14 cellular contexts compared by ENCODE assay signal in the genomic region with DNA sequence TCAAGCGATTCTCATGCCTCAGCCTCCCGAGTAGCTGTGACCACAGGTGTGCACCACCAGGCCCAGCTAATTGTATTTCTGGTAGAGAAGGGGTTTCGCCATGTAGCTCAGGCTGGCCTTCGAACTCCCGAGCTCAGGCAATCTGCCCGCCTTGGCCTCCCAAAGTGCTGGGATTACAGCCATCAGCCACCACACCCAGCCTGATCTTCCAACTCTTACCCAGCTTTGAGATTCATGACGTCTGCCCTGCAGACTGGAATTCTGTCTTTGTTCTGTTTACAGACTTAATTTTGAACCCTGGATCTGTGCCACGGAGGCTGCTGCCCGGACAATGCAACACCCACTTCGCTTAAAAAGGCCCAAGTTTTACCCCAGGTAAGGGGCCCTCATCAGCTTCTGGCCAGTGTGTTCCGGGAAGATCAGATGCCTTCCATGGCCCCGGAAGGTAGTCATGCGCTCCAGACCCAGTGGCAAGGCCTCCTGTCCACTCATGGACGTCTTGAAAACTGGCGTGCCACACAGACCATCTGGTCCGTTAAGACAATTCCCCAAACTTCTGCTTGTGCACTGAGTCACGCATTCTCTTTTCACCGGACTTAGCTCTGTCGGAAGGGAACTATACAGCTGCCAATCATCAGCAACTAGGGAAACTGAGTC. TPM values are rescaled to one million over a fixed set of nuclear protein-coding genes. Genes with fewer than 3 reads are reported as not detected.
DNase-seq lines count a peak whose midpoint lies in the region; ATAC-seq, FAIRE-seq and TF ChIP-seq lines count a peak whose summit lies in the region.
"Had no signal": no experiment of that assay in that cellular context is flagged by ENCODE, and none has a peak within 500 bp of the region (broad histone marks: within the 10 kb centered on the region; RNA-seq: fewer than 3 reads in every experiment).

No MANE protein-coding gene starts in this region.

- no peak overlapping the region for H2AK9ac ChIP-seq in IMR-90 (replicated peaks; ENCODE audit: low read depth, low read length, poor library complexity)

- CTCF ChIA-PET in IMR-90 (lab: Yijun Ruan, JAX) = interaction anchor here (1.2 kb wide), 1 partner anchor 78 kb away, joined by 5 read pairs; no protein-coding TSS in a partner anchor

- H3K79me2 ChIP-seq in astrocyte (ENCODE audit: insufficient read depth, low read length) (peaks cover 89% of the 10 kb centered on the region), smooth muscle cell (ENCODE audit: low read depth) (peaks cover 84% of the 10 kb centered on the region)

- H3K9me3 ChIP-seq in IMR-90 (ENCODE audit: control insufficient read depth, insufficient read depth, low read length) = peaks cover 3% of the 10 kb centered on the region; the same call in 1 of the 2 replicates
- H3K9me3 ChIP-seq in astrocyte (ENCODE audit: insufficient read depth, low read depth, low read length) = peaks cover 5% of the 10 kb centered on the region
- H3K9me3 ChIP-seq in lower lobe of right lung = no peaks in the 10 kb centered on the region
- peaks cover 4% of the 10 kb centered on the region for H3K9me3 ChIP-seq in smooth muscle cell (replicated peaks; ENCODE audit: low read depth)

- peak overlapping the region in 1 of 2 experiments; percentile 53; a peak in 2 of 4 replicates for H4K8ac ChIP-seq in IMR-90 (ENCODE audit: low read depth in 2 of 2, low read length in 2 of 2)

- peak overlapping the region; percentile 13 for H3K23ac ChIP-seq in IMR-90 (ENCODE audit: low read depth, low read length)

- H4K20me1 ChIP-seq in IMR-90 (ENCODE audit: insufficient read depth, low read length) (peaks cover 79% of the 10 kb centered on the region), astrocyte (ENCODE audit: insufficient read depth, low read length) (peaks cover 21% of the 10 kb centered on the region), smooth muscle cell (ENCODE audit: low read depth) (peaks cover 84% of the 10 kb centered on the region)

- peaks cover 32% of the 10 kb centered on the region for H3K9me1 ChIP-seq in IMR-90 (ENCODE audit: insufficient read depth, low read length)

- peak overlapping the region; percentile 37; the same call in 1 of the 2 replicates for H2BK120ac ChIP-seq in IMR-90 (ENCODE audit: low read depth, low read length)

- H3K4me3 Mint-ChIP-seq in astrocyte (ENCODE audit: unreplicated experiment) = no peak overlapping the region
- H3K4me3 Mint-ChIP-seq: activated naive CD8-positive, alpha-beta T cell treated with anti-CD3 and anti-CD28 coated beads, Interleukin-2, amount 10 ng/mL, durations not matched to agents 7 days and 5 days; CD14-positive monocyte; IgD-negative memory B cell had no signal

- H3K27ac Mint-ChIP-seq in astrocyte (ENCODE audit: unreplicated experiment) = no peak overlapping the region
- H3K27ac Mint-ChIP-seq: activated naive CD8-positive, alpha-beta T cell treated with anti-CD3 and anti-CD28 coated beads, Interleukin-2, amount 10 ng/mL, durations not matched to agents 7 days and 5 days; CD14-positive monocyte had no signal

- H2AK5ac ChIP-seq in IMR-90 (ENCODE audit: low read depth, low read length) = peak overlapping the region; percentile 77

- H4K5ac ChIP-seq in IMR-90 (ENCODE audit: low read depth, low read length) = no peak overlapping the region

- POLR2A ChIA-PET in IMR-90 (lab: Charles Lee; ENCODE audit: unreplicated experiment) = interaction anchor here (0.6 kb wide), 1 partner anchor 8 kb away, joined by 3 read pairs; no protein-coding TSS in a partner anchor

- ATAC-seq in IMR-90 (ENCODE audit: low read depth) (no peak), lower lobe of right lung (no peak)

- no peak overlapping the region for H2BK15ac ChIP-seq in IMR-90 (ENCODE audit: low read depth, low read length)

- no peak for TF ChIP-seq POLR2A in IMR-90 (IDR thresholded peaks at IDR 0.05; ENCODE audit: low read depth, low read length)

- H3K4me1 ChIP-seq in IMR-90 (ENCODE audit: control insufficient read depth, insufficient read depth, low read length) (peaks cover 44% of the 10 kb centered on the region), astrocyte (ENCODE audit: insufficient read depth, low read length) (peaks cover 59% of the 10 kb centered on the region), lower lobe of right lung (peaks cover 23% of the 10 kb centered on the region), smooth muscle cell (ENCODE audit: low read depth) (peaks cover 26% of the 10 kb centered on the region)

- peaks cover 7% of the 10 kb centered on the region for H3K9me3 Mint-ChIP-seq in astrocyte (ENCODE audit: unreplicated experiment)
- H3K9me3 Mint-ChIP-seq: activated naive CD8-positive, alpha-beta T cell treated with anti-CD3 and anti-CD28 coated beads, Interleukin-2, amount 10 ng/mL, durations not matched to agents 7 days and 5 days had no signal

- TF ChIP-seq CTCF in IMR-90 (conservative IDR thresholded peaks at IDR 0.05; ENCODE audit: low read depth, low read length) = no peak
- TF ChIP-seq CTCF in astrocyte (IDR thresholded peaks at IDR 0.05; ENCODE audit: insufficient read depth, low read depth, low read length) = no peak
- no peak for TF ChIP-seq CTCF in lower lobe of right lung (IDR thresholded peaks at IDR 0.05)
- TF ChIP-seq CTCF in smooth muscle cell (IDR thresholded peaks at IDR 0.05; ENCODE audit: borderline replicate concordance, insufficient read depth, poor library complexity, severe bottlenecking) = no peak

- H3K18ac ChIP-seq in IMR-90 (ENCODE audit: low read depth, low read length) = no peak overlapping the region

- H3K4me3 ChIP-seq in IMR-90 (ENCODE audit: insufficient read depth, low read depth, low read length) (no peak overlapping the region), astrocyte (ENCODE audit: insufficient read depth, low read depth, low read length) (no peak overlapping the region), lower lobe of right lung (no peak overlapping the region), smooth muscle cell (no peak overlapping the region)

- no peaks in the 10 kb centered on the region for H3K27me3 ChIP-seq in IMR-90 (ENCODE audit: control insufficient read depth, insufficient read depth, low read length)
- no peaks in the 10 kb centered on the region for H3K27me3 ChIP-seq in astrocyte (ENCODE audit: insufficient read depth, low read length)
- peaks cover 6% of the 10 kb centered on the region for H3K27me3 ChIP-seq in lower lobe of right lung (ENCODE audit: low read depth)
- no peaks in the 10 kb centered on the region for H3K27me3 ChIP-seq in smooth muscle cell (ENCODE audit: low read depth)

- H3K36me3 ChIP-seq in IMR-90 (ENCODE audit: control insufficient read depth, insufficient read depth, low read length) = peaks cover 13% of the 10 kb centered on the region
- no peaks in the 10 kb centered on the region for H3K36me3 ChIP-seq in astrocyte (ENCODE audit: insufficient read depth, low read length)
- H3K36me3 ChIP-seq in lower lobe of right lung = no peaks in the 10 kb centered on the region
- H3K36me3 ChIP-seq in smooth muscle cell (ENCODE audit: low read depth) = peaks cover 7% of the 10 kb centered on the region

- WGBS in IMR-90 (ENCODE audit: extremely low coverage in 2 of 2, insufficient read length in 1 of 2), 2 experiments = 86% methylated on average over 14 of the region's 19 CpGs; no CpG with 5 or more reads in 1 of the 2 experiments
- WGBS in smooth muscle cell (ENCODE audit: low lambda C conversion rate) = 86% methylated on average over 19 of the region's 19 CpGs

- H3K4ac ChIP-seq in IMR-90 (ENCODE audit: low read depth, low read length) = peak overlapping the region; percentile 37; the same call in 1 of the 2 replicates

- no peak for TF ChIP-seq RAD21 in IMR-90 (IDR thresholded peaks at IDR 0.05; ENCODE audit: low read length)

- H3K27ac ChIP-seq in IMR-90 (ENCODE audit: insufficient read depth, low read length) (peak overlapping the region; percentile 13; the same call in 1 of the 2 replicates), astrocyte (ENCODE audit: low read depth, low read length) (peak overlapping the region; percentile 93), lower lobe of right lung (no peak overlapping the region), smooth muscle cell (ENCODE audit: low read depth) (peak overlapping the region; percentile 96)

- H3K36me3 Mint-ChIP-seq in astrocyte (ENCODE audit: low read depth, unreplicated experiment) = peaks cover 27% of the 10 kb centered on the region
- H3K36me3 Mint-ChIP-seq: activated naive CD8-positive, alpha-beta T cell treated with anti-CD3 and anti-CD28 coated beads, Interleukin-2, amount 10 ng/mL, durations not matched to agents 7 days and 5 days; CD14-positive monocyte; IgD-negative memory B cell had no signal

- in situ Hi-C loops in IMR-90 (cut with MboI; ENCODE audit: low sequenced_read_pairs) = no loop called here

- no peak overlapping the region for H3K4me2 ChIP-seq in IMR-90 (ENCODE audit: low read depth, low read length)
- H3K4me2 ChIP-seq in astrocyte (ENCODE audit: low read length) = peak overlapping the region; percentile 5
- H3K4me2 ChIP-seq in smooth muscle cell = no peak overlapping the region

- H2AFZ ChIP-seq in IMR-90 (replicated peaks; ENCODE audit: low read length, poor library complexity) = peak overlapping the region; percentile 11
- H2AFZ ChIP-seq in astrocyte (ENCODE audit: low read depth, low read length) = no peak overlapping the region
- H2AFZ ChIP-seq in smooth muscle cell (ENCODE audit: low read depth) = no peak overlapping the region

- peak overlapping the region; percentile 21 for H2BK5ac ChIP-seq in IMR-90 (ENCODE audit: low read depth, low read length, poor library complexity, severe bottlenecking)

- H3K14ac ChIP-seq in IMR-90 (replicated peaks; ENCODE audit: low read depth, low read length) = peak overlapping the region; percentile 1; the same call in 1 of the 2 replicates

- peaks cover 41% of the 10 kb centered on the region for H3K4me1 Mint-ChIP-seq in astrocyte (ENCODE audit: low read depth, unreplicated experiment)

- BruUV-seq in IMR-90 (replicated peaks; lab: Mats Ljungman, UMichigan) = no TSS peak

- DNase-seq in IMR-90 = no peak
- peak; percentile 58 for DNase-seq in astrocyte (ENCODE audit: low read depth)
- peak; percentile 14 for DNase-seq in lower lobe of right lung
- DNase-seq in smooth muscle cell (lab: John Stamatoyannopoulos, UW; ENCODE audit: unreplicated experiment) = no peak
- no peak for DNase-seq in 8988T
- no peak for DNase-seq in SIG-M5 treated with dmso at 0.1 percent for 504 hours (lab: John Stamatoyannopoulos, UW; ENCODE audit: unreplicated experiment)
- DNase-seq in H4 (ENCODE audit: low spot score) = no peak
- DNase-seq in cerebellum (ENCODE audit: low spot score) = no peak
- DNase-seq: activated naive CD8-positive, alpha-beta T cell treated with anti-CD3 and anti-CD28 coated beads, Interleukin-2, amount 10 ng/mL, durations not matched to agents 7 days and 5 days; DMS79 treated with DMSO at 0.1 percent for 48 hours; NCI-H1092 had no signal

- H3F3A ChIP-seq in smooth muscle cell (ENCODE audit: low read depth) = peaks cover 38% of the 10 kb centered on the region

- H3K9ac ChIP-seq in IMR-90 (ENCODE audit: low read depth, low read length) (no peak overlapping the region), astrocyte (ENCODE audit: low read length) (peak overlapping the region; percentile 37), smooth muscle cell (ENCODE audit: low read depth) (no peak overlapping the region)

- H3K56ac ChIP-seq in IMR-90 (ENCODE audit: extremely low read depth, insufficient read depth, low read length) = no peak overlapping the region

- H2BK20ac ChIP-seq in IMR-90 (ENCODE audit: low read depth, low read length) = no peak overlapping the region

- intact Hi-C loops in IMR-90 (cut with micrococcal nuclease) = no loop called here
- intact Hi-C loops in lower lobe of right lung (cut with DNase I) = no loop called here

- dilution Hi-C loops in IMR-90 (cut with HindIII; ENCODE audit: low sequenced_read_pairs, unreplicated experiment) = no loop called here

- no peak for FAIRE-seq in astrocyte (lab: Jason Lieb, UNC)
- FAIRE-seq: H1 had no signal

- peaks cover 8 to 43% of the 10 kb centered on the region in 2 experiments; a peak in 3 of 4 replicates for H3K79me1 ChIP-seq in IMR-90 (ENCODE audit: low read depth in 1 of 2, low read length in 2 of 2)

- peak overlapping the region; percentile 22; the same call in 1 of the 2 replicates for H4K91ac ChIP-seq in IMR-90 (ENCODE audit: insufficient read depth, low read depth, low read length)

- H3K27me3 Mint-ChIP-seq in astrocyte (ENCODE audit: low read depth, unreplicated experiment) = no peaks in the 10 kb centered on the region

RNA-seq across cellular contexts. Expression of a gene that starts 5.5 kb away (rescaled TPM):
- total RNA-seq in IMR-90 (2012; rRNA removed) (148 and 153 TPM in 2 replicates), astrocyte (417 and 467 TPM in 2 replicates), lower lobe of right lung (36.3 TPM), smooth muscle cell (328 and 334 TPM in 2 replicates), cerebellum (39.7 TPM)
- polyA plus RNA-seq in IMR-90 (2012; rRNA removed) (268 and 332 TPM in 2 replicates), smooth muscle cell (253 and 333 TPM in 2 replicates)
- polyA plus RNA-seq in IMR-90 (2012; cell fraction: cytosol; rRNA removed) = 300 and 432 TPM in 2 replicates
- 369 and 399 TPM in 2 replicates for polyA plus RNA-seq in IMR-90 (2012; cell fraction: nucleus; rRNA removed; ENCODE audit: low replicate concordance)
- 147 and 171 TPM in 2 replicates for total RNA-seq in H4 (2014; rRNA removed; shearing (Covaris generic))
- polyA plus RNA-seq: CD14-positive monocyte had no signal

Comparison
In these comparisons a context has a peak if more than half of its experiments do, and no peak if none do; other contexts are left out.
1. DNase-seq: peak in astrocyte (single experiment) and lower lobe of right lung (single experiment); none in IMR-90 (single experiment), smooth muscle cell (single experiment), 8988T (single experiment), SIG-M5 treated with dmso at 0.1 percent for 504 hours (single experiment), H4 (single experiment) and cerebellum (single experiment).